In the genomic region with DNA sequence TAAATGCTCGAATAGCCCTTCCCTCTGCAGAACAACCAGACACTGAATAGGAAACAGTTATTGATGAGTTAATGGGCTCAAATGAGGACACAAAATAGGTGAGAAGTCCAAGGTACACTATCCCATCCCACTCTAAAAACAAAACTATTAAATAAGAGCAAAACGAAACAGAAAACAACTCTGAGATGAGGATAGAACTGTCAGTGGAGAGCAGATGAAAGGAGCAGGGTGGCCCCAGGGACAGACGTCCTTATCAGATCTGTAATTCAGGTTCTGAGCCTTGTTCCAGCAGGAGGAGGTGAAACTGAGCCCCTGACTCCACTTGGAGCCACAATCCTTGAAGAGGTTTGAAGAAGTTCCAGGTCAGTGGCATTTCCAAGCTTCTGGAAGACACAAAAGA, we compare ENCODE assay signal across 22 cellular contexts. TPM values are rescaled to one million over a fixed set of nuclear protein-coding genes. Genes with fewer than 3 reads are reported as not detected.
DNase-seq lines count a peak whose midpoint lies in the region; ATAC-seq and TF ChIP-seq lines count a peak whose summit lies in the region.
"Had no signal": no experiment of that assay in that cellular context is flagged by ENCODE, and none has a peak within 500 bp of the region (broad histone marks: within the 10 kb centered on the region; RNA-seq: fewer than 3 reads in every experiment).

No MANE protein-coding gene starts in this region.

- in situ Hi-C loops in GM23248 (cut with MboI): no loop called here

- no peaks in the 10 kb centered on the region for H3K9me3 ChIP-seq in SK-N-SH
- no peaks in the 10 kb centered on the region for H3K9me3 ChIP-seq in GM23248 (ENCODE audit: low read depth)
- H3K9me3 ChIP-seq in OCI-LY3 (ENCODE audit: insufficient read depth, low read length): no peaks in the 10 kb centered on the region
- H3K9me3 ChIP-seq in osteoblast (ENCODE audit: low read depth, low read length): no peaks in the 10 kb centered on the region
- H3K9me3 ChIP-seq: MG63, Peyer's patch had no signal

- H3K27ac ChIP-seq in SK-N-SH (ENCODE audit: low read depth in 2 of 2, low read length in 1 of 2): no peak overlapping the region
- no peak overlapping the region for H3K27ac ChIP-seq in GM23248
- no peak overlapping the region for H3K27ac ChIP-seq in OCI-LY3 (ENCODE audit: low read length)
- no peak overlapping the region for H3K27ac ChIP-seq in osteoblast (ENCODE audit: low read depth, low read length)
- H3K27ac ChIP-seq: 22Rv1, Peyer's patch, SK-N-MC had no signal

- no peak overlapping the region for H3K4me2 ChIP-seq in SK-N-SH
- H3K4me2 ChIP-seq in GM23248 (ENCODE audit: unreplicated experiment): no peak overlapping the region
- peak overlapping the region; percentile 40 for H3K4me2 ChIP-seq in OCI-LY3 (ENCODE audit: low read length)
- peak overlapping the region; percentile 11 for H3K4me2 ChIP-seq in osteoblast (ENCODE audit: insufficient read depth, low read length)

- peak overlapping the region; percentile 14; the same call in 1 of the 2 replicates for H2AFZ ChIP-seq in SK-N-SH (ENCODE audit: low read depth)
- 0 out of 2 replicates have a peak overlapping the region, but pooled peaks have one; percentile 48 for H2AFZ ChIP-seq in GM23248
- H2AFZ ChIP-seq in OCI-LY3 (ENCODE audit: low read depth, low read length): no peak overlapping the region
- H2AFZ ChIP-seq in osteoblast (ENCODE audit: low read length): peak overlapping the region; percentile 63

- TF ChIP-seq RAD21 in SK-N-SH (IDR thresholded peaks at IDR 0.05; ENCODE audit: low read length): no peak

- H3K4me3 ChIP-seq in SK-N-SH (ENCODE audit: low read depth in 2 of 2, low read length in 1 of 2) (peak overlapping the region in 1 of 2 experiments; percentile 9; a peak in 1 of 4 replicates), GM23248 (no peak overlapping the region), OCI-LY3 (ENCODE audit: low read length) (peak overlapping the region; percentile 34; the same call in 1 of the 2 replicates), osteoblast (ENCODE audit: insufficient read depth, low read length) (no peak overlapping the region)
- H3K4me3 ChIP-seq: MG63, Peyer's patch, SK-N-MC had no signal

- TF ChIP-seq CTCF in SK-N-SH (IDR thresholded peaks at IDR 0.05): no peak
- no peak for TF ChIP-seq CTCF in OCI-LY3 (IDR thresholded peaks at IDR 0.05; ENCODE audit: low read depth, low read length)
- TF ChIP-seq CTCF in osteoblast (IDR thresholded peaks at IDR 0.05; ENCODE audit: extremely low read depth, low read depth, low read length): no peak

- H3F3A ChIP-seq in SK-N-SH (replicated peaks; ENCODE audit: insufficient read depth) (no peaks in the 10 kb centered on the region), GM23248 (ENCODE audit: insufficient read depth) (no peaks in the 10 kb centered on the region)

- H3K27me3 ChIP-seq in SK-N-SH (ENCODE audit: insufficient read depth): no peaks in the 10 kb centered on the region
- no peaks in the 10 kb centered on the region for H3K27me3 ChIP-seq in GM23248 (replicated peaks; ENCODE audit: insufficient read depth)
- peaks cover 12% of the 10 kb centered on the region; the same call in 1 of the 2 replicates for H3K27me3 ChIP-seq in OCI-LY3 (ENCODE audit: low read depth, low read length)
- peaks cover 9% of the 10 kb centered on the region for H3K27me3 ChIP-seq in osteoblast (ENCODE audit: insufficient read depth, low read length)
- H3K27me3 ChIP-seq: MG63, Peyer's patch had no signal

- H4K20me1 ChIP-seq in SK-N-SH (ENCODE audit: insufficient read depth): no peaks in the 10 kb centered on the region
- no peaks in the 10 kb centered on the region for H4K20me1 ChIP-seq in GM23248 (ENCODE audit: insufficient read depth)
- H4K20me1 ChIP-seq in OCI-LY3 (ENCODE audit: insufficient read depth, low read length): no peaks in the 10 kb centered on the region
- no peaks in the 10 kb centered on the region for H4K20me1 ChIP-seq in osteoblast (ENCODE audit: insufficient read depth, low read length)

- no peaks in the 10 kb centered on the region for H3K36me3 ChIP-seq in SK-N-SH (replicated peaks in 1 of 2; ENCODE audit: control insufficient read depth in 1 of 2, insufficient read depth in 2 of 2, low read length in 1 of 2)
- no peaks in the 10 kb centered on the region for H3K36me3 ChIP-seq in GM23248 (ENCODE audit: low read depth)
- no peaks in the 10 kb centered on the region for H3K36me3 ChIP-seq in OCI-LY3 (replicated peaks; ENCODE audit: low read depth, low read length)
- H3K36me3 ChIP-seq in osteoblast (ENCODE audit: insufficient read depth, low read length): no peaks in the 10 kb centered on the region
- H3K36me3 ChIP-seq: MG63, Peyer's patch had no signal

- POLR2A ChIA-PET in SK-N-SH (lab: Yijun Ruan, JAX): no interaction called here

- H3K4me1 ChIP-seq in SK-N-SH (ENCODE audit: control insufficient read depth in 1 of 2, insufficient read depth in 2 of 2, low read depth in 1 of 2, low read length in 1 of 2): no peaks in the 10 kb centered on the region
- H3K4me1 ChIP-seq in GM23248 (ENCODE audit: insufficient read depth): no peaks in the 10 kb centered on the region
- no peaks in the 10 kb centered on the region for H3K4me1 ChIP-seq in OCI-LY3 (ENCODE audit: low read length)
- no peaks in the 10 kb centered on the region for H3K4me1 ChIP-seq in osteoblast (ENCODE audit: insufficient read depth, low read length)
- H3K4me1 ChIP-seq: Peyer's patch had no signal

- no peak for TF ChIP-seq EP300 in SK-N-SH (IDR thresholded peaks at IDR 0.05; ENCODE audit: borderline replicate concordance in 1 of 2, low read depth in 1 of 2, low read length in 1 of 2)

- 15% methylated on average over 3 of the region's 3 CpGs for WGBS in SK-N-SH (ENCODE audit: low lambda C conversion rate)
- 72 to 73% methylated on average over 3 of the region's 3 CpGs for WGBS in GM23248 (ENCODE audit: low coverage in 1 of 2, low lambda C conversion rate in 2 of 2, missing lambda C conversion rate in 2 of 2), 2 experiments

- H3K79me2 ChIP-seq in SK-N-SH (ENCODE audit: insufficient read depth) (no peaks in the 10 kb centered on the region), GM23248 (ENCODE audit: insufficient read depth) (no peaks in the 10 kb centered on the region), OCI-LY3 (ENCODE audit: low read length) (no peaks in the 10 kb centered on the region), osteoblast (ENCODE audit: insufficient read depth, low read length) (no peaks in the 10 kb centered on the region)

- CTCF ChIA-PET in SK-N-SH (lab: Yijun Ruan, JAX): interaction anchor here (1.2 kb wide), 1 partner anchor 8 kb away, joined by 5 read pairs; the partner anchor contains the start of gene SNX19

- no peak for DNase-seq in SK-N-SH
- DNase-seq in GM23248: no peak
- peak; percentile 34 for DNase-seq in osteoblast (ENCODE audit: insufficient read length, low spot score, missing footprints)
- DNase-seq in DMS153 treated with DMSO at 0.1 percent for 48 hours (lab: John Stamatoyannopoulos, UW; ENCODE audit: unreplicated experiment): no peak
- DNase-seq: ACHN; CD4-positive, CD25-positive, alpha-beta regulatory T cell; DMS153; H7; KBM-7; MG63; NCI-H2029; NCI-H446; NCI-H524 treated with DMSO at 0.1 percent for 48 hours; NCI-H82; Peyer's patch; SIG-M5 had no signal

- H3K9me2 ChIP-seq in SK-N-SH: no peaks in the 10 kb centered on the region
- no peaks in the 10 kb centered on the region for H3K9me2 ChIP-seq in GM23248 (ENCODE audit: insufficient read depth)

- ATAC-seq in SK-N-SH treated with all-trans-retinoic acid at 6 μM for 48 hours: no peak
- ATAC-seq in GM18861 (IDR thresholded peaks at IDR 0.05; ENCODE audit: unreplicated experiment): no peak
- no peak for ATAC-seq in GM19452 (IDR thresholded peaks at IDR 0.05; ENCODE audit: unreplicated experiment)

- H3K9ac ChIP-seq in SK-N-SH (no peak overlapping the region), GM23248 (no peak overlapping the region), OCI-LY3 (ENCODE audit: low read length) (no peak overlapping the region)

TF ChIP-seq in SK-N-SH, 30 proteins besides CTCF, POLR2A, EP300 and RAD21 (continues in another document):
- TF ChIP-seq RXRA (IDR thresholded peaks at IDR 0.05; ENCODE audit: borderline replicate concordance, low read depth) (no peak), POLR2AphosphoS5 (IDR thresholded peaks at IDR 0.05; ENCODE audit: low read depth, low read length) (no peak), RCOR1 (IDR thresholded peaks at IDR 0.05; ENCODE audit: low read length) (no peak), SMC3 (IDR thresholded peaks at IDR 0.05; ENCODE audit: low read depth, low read length) (no peak), GATA2 (CRISPR knock-in tag; IDR thresholded peaks at IDR 0.05) (no peak), GABPA (IDR thresholded peaks at IDR 0.05; ENCODE audit: low read depth) (no peak), MXI1 (IDR thresholded peaks at IDR 0.05; ENCODE audit: low read depth, low read length) (no peak)

TF ChIP-seq in SK-N-SH treated with all-trans-retinoic acid at 6 μM for 48 hours, 23 proteins besides CTCF, POLR2A, EP300 and RAD21:
- TF ChIP-seq BACH2 (CRISPR knock-in tag; IDR thresholded peaks at IDR 0.05; ENCODE audit: borderline replicate concordance) (no peak), GLIS3 (CRISPR knock-in tag; IDR thresholded peaks at IDR 0.05) (no peak), ARNTL (CRISPR knock-in tag; IDR thresholded peaks at IDR 0.05; ENCODE audit: borderline replicate concordance, low read depth) (no peak), TCF4 (CRISPR knock-in tag; IDR thresholded peaks at IDR 0.05; ENCODE audit: borderline replicate concordance) (no peak), ZFP30 (CRISPR knock-in tag; IDR thresholded peaks at IDR 0.05) (no peak), ZFP3 (CRISPR knock-in tag; IDR thresholded peaks at IDR 0.05) (no peak), ZNF70 (CRISPR knock-in tag; IDR thresholded peaks at IDR 0.05) (no peak), POU6F1 (CRISPR knock-in tag; IDR thresholded peaks at IDR 0.05; ENCODE audit: borderline replicate concordance, low read depth) (no peak)
TF ChIP-seq in SK-N-SH treated with all-trans-retinoic acid at 6 μM for 48 hours: peak in this region for 0.

RNA-seq across cellular contexts. Expression of gene SNX19, which starts 8.5 kb away (rescaled TPM):
- 16.6 and 21.9 TPM in 2 replicates for polyA plus RNA-seq in SK-N-SH (2012; rRNA removed)
- polyA plus RNA-seq in SK-N-SH (2012; cell fraction: cytosol; rRNA removed): 16.6 and 19.4 TPM in 2 replicates
- 31.1 and 34.7 TPM in 2 replicates for polyA plus RNA-seq in SK-N-SH (2012; cell fraction: nucleus; rRNA removed)
- 81.9 and 96.4 TPM in 2 replicates for total RNA-seq in GM23248 (2014; rRNA removed; shearing (Covaris generic))
- 35.1 and 40.3 TPM in 2 replicates for polyA plus RNA-seq in GM23248 (2016; fragmentation: Nextera tagmentation; extraction: Ambion mirVana)
- 124 TPM in 2 replicates for total RNA-seq in osteoblast

Comparison
In these comparisons a context has a peak if more than half of its experiments do, and no peak if none do; other contexts are left out.
1. H3K4me2 ChIP-seq: peak in OCI-LY3 (single experiment) and osteoblast (single experiment); none in SK-N-SH (single experiment) and GM23248 (single experiment).